Comparison of ENCODE assay signal across 19 cellular contexts in genomic region chr13:50711449-50711848, GRCh38.
"Had no signal": no experiment of that assay in that cellular context is flagged by ENCODE, and none has a peak within 500 bp of the region (broad histone marks: within the 10 kb centered on the region; RNA-seq: fewer than 3 reads in every experiment).

No MANE protein-coding gene starts in this region.

- H3K9me3 Mint-ChIP-seq: effector memory CD8-positive, alpha-beta T cell; stimulated activated naive CD8-positive, alpha-beta T cell treated with anti-CD3 and anti-CD28 coated beads, Interleukin-15, amount 100 ng/mL, for 72 hours had no signal

- H3K27ac Mint-ChIP-seq: effector memory CD8-positive, alpha-beta T cell; naive thymus-derived CD8-positive, alpha-beta T cell; stimulated activated naive CD8-positive, alpha-beta T cell treated with anti-CD3 and anti-CD28 coated beads, Interleukin-15, amount 100 ng/mL, for 72 hours had no signal

- H3K27me3 Mint-ChIP-seq: naive thymus-derived CD8-positive, alpha-beta T cell had no signal

- H3K9me3 ChIP-seq: esophagus squamous epithelium, lower lobe of right lung, pancreas, right lobe of liver, thyroid gland had no signal

- DNase-seq: effector memory CD8-positive, alpha-beta T cell; erythroblast; esophagus squamous epithelium; left ventricle myocardium superior; lower lobe of right lung; naive thymus-derived CD8-positive, alpha-beta T cell; occipital lobe; pancreas; retina; right lobe of liver; small intestine; stimulated activated CD4-positive, alpha-beta T cell treated with anti-CD3 and anti-CD28 coated beads, Interleukin-15, amount 100 ng/mL, for 24 hours; stimulated activated CD4-positive, alpha-beta T cell treated with anti-CD3 and anti-CD28 coated beads, Interleukin-2, amount 100 ng/mL, for 48 hours; stimulated activated CD8-positive, alpha-beta memory T cell treated with anti-CD3 and anti-CD28 coated beads, Interleukin-4, amount 100 ng/mL, for 48 hours; stimulated activated naive CD4-positive, alpha-beta T cell; stimulated activated naive CD8-positive, alpha-beta T cell treated with anti-CD3 and anti-CD28 coated beads, Interleukin-15, amount 100 ng/mL, for 72 hours; thyroid gland; trophoblast cell had no signal

- H3K4me3 ChIP-seq: coronary artery, esophagus squamous epithelium, lower lobe of right lung, pancreas, right lobe of liver, thyroid gland had no signal

- ATAC-seq: effector memory CD8-positive, alpha-beta T cell; left ventricle myocardium superior; lower lobe of right lung; naive thymus-derived CD8-positive, alpha-beta T cell; pancreas; stimulated activated naive CD8-positive, alpha-beta T cell treated with anti-CD3 and anti-CD28 coated beads, Interleukin-15, amount 100 ng/mL, for 72 hours had no signal

- H3K27ac ChIP-seq: coronary artery, lower lobe of right lung, pancreas, right lobe of liver, thyroid gland had no signal

- H3K27me3 ChIP-seq: esophagus squamous epithelium, pancreas, right lobe of liver, thyroid gland had no signal

- H3K4me1 ChIP-seq: pancreas, thyroid gland had no signal

- H3K36me3 Mint-ChIP-seq: naive thymus-derived CD8-positive, alpha-beta T cell had no signal

- H3K4me3 Mint-ChIP-seq: effector memory CD8-positive, alpha-beta T cell; naive thymus-derived CD8-positive, alpha-beta T cell; stimulated activated naive CD8-positive, alpha-beta T cell treated with anti-CD3 and anti-CD28 coated beads, Interleukin-15, amount 100 ng/mL, for 72 hours had no signal

- H3K36me3 ChIP-seq: esophagus squamous epithelium, lower lobe of right lung, pancreas, right lobe of liver, thyroid gland had no signal
